8 cellular contexts compared by ENCODE assay signal in the genomic region with DNA sequence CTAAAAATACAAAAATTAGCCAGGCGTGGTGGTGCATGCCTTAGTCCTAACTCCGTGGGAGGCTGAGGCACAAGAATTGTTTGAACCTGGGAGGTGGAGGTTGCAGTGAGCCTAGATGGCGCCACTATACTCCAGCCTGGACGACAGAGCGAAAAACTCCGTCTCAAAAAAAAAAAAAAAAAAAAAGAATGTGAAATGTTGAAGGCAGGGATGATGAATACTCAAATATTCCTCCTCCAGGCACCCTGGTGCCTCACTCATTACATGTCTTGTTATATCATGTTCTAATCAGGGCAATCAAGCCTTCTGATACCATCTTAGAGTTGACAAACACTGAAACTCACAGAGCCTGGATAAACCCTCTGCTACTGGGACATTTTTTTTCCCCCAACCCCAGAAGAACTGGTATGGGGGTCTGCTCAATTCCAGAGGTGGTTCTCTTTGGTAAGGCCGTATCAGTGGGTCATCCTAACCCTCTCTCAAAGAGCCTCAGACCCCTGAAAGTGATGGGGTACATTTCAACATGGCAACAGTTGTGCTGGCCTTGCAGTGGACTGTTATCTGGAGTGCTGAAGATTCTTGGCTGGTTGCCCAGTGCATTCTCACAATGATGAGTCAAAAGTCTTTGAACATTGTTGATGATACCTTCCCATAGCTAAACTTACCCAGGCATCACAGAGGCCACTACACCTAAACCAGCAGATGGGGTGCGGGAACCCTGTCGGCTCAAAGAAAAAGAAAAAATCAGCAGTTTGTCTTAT. TPM values are rescaled to one million over a fixed set of nuclear protein-coding genes. Genes with fewer than 3 reads are reported as not detected.
A peak's percentile ranks its signal among the peaks of the same experiment; 100 is the strongest.
DNase-seq lines count a peak whose midpoint lies in the region; ATAC-seq lines count a peak whose summit lies in the region.

No MANE protein-coding gene starts in this region.

- H4K91ac ChIP-seq in trophoblast cell (ENCODE audit: low read depth, low read length) (no peak overlapping the region), neuronal stem cell (ENCODE audit: low read depth, low read length, poor library complexity) (no peak overlapping the region)

- H3K27ac ChIP-seq in trophoblast cell (ENCODE audit: low read depth, low read length) (no peak overlapping the region), neuronal stem cell (replicated peaks; ENCODE audit: low read length) (no peak overlapping the region)

- no CpG with 5 or more reads among the region's 9 CpGs for WGBS in trophoblast cell (ENCODE audit: extremely low coverage, insufficient coverage, insufficient read length)
- WGBS in neuronal stem cell (ENCODE audit: extremely low coverage in 2 of 2, insufficient read length in 2 of 2, insufficient replicate concordance in 1 of 2), 2 donors: no CpG with 5 or more reads among the region's 9 CpGs

- no peak overlapping the region for H2AFZ ChIP-seq in trophoblast cell (ENCODE audit: insufficient read depth, low read length, poor library complexity)
- H2AFZ ChIP-seq in neuronal stem cell (ENCODE audit: low read length): no peak overlapping the region

- H3K4ac ChIP-seq in trophoblast cell (ENCODE audit: low read depth, low read length): no peak overlapping the region
- H3K4ac ChIP-seq in neuronal stem cell (ENCODE audit: low read length): no peak overlapping the region

- H3K9ac ChIP-seq in trophoblast cell (ENCODE audit: low read length) (no peak overlapping the region), neuronal stem cell (ENCODE audit: low read depth, low read length, poor library complexity) (no peak overlapping the region)

- no peak overlapping the region for H4K8ac ChIP-seq in trophoblast cell (ENCODE audit: low read depth, low read length)
- H4K8ac ChIP-seq in neuronal stem cell (ENCODE audit: low read depth, low read length): no peak overlapping the region

- H3K9me3 ChIP-seq in trophoblast cell (ENCODE audit: insufficient read depth, low read depth, low read length) (no peaks in the 10 kb centered on the region), neuronal stem cell (replicated peaks in 1 of 2; ENCODE audit: control insufficient read depth in 2 of 2, insufficient read depth in 1 of 2, low read depth in 1 of 2, low read length in 2 of 2) (no peaks in the 10 kb centered on the region)

- H3K4me1 ChIP-seq in trophoblast cell (ENCODE audit: control insufficient read depth in 1 of 2, insufficient read depth in 2 of 2, low read length in 2 of 2) (no peaks in the 10 kb centered on the region), neuronal stem cell (ENCODE audit: control insufficient read depth in 2 of 2, insufficient read depth in 1 of 2, low read depth in 1 of 2, low read length in 2 of 2) (no peaks in the 10 kb centered on the region)

- H4K12ac ChIP-seq in trophoblast cell (ENCODE audit: low read depth, low read length): no peak overlapping the region

- H3K4me3 ChIP-seq in trophoblast cell (ENCODE audit: low read depth, low read length): no peak overlapping the region
- no peak overlapping the region for H3K4me3 ChIP-seq in neuronal stem cell (ENCODE audit: low read length in 2 of 2)

- DNase-seq in DMS53 (lab: John Stamatoyannopoulos, UW): peak; percentile 81
- peak; percentile 43 for DNase-seq in NCI-H460 (ENCODE audit: extremely low read depth, low read depth)
- peak; percentile 32 for DNase-seq in activated gamma-delta T cell treated with anti-CD3 and anti-CD28 coated beads, Interleukin-2, amount 50 U/mL, for 16 hours (ENCODE audit: low read depth)
- DNase-seq in trophoblast cell: peak; percentile 76 to 92
- DNase-seq in neuronal stem cell (ENCODE audit: low spot score): no peak

- no peak overlapping the region for H2BK15ac ChIP-seq in neuronal stem cell (ENCODE audit: low read length)

- H2BK5ac ChIP-seq in trophoblast cell (ENCODE audit: low read depth, low read length, poor library complexity) (no peak overlapping the region), neuronal stem cell (ENCODE audit: low read length) (no peak overlapping the region)

- no peak overlapping the region for H2AK5ac ChIP-seq in trophoblast cell (ENCODE audit: low read length)
- no peak overlapping the region for H2AK5ac ChIP-seq in neuronal stem cell (ENCODE audit: low read depth, low read length)

- H3K18ac ChIP-seq in trophoblast cell (ENCODE audit: low read length): no peak overlapping the region
- H3K18ac ChIP-seq in neuronal stem cell (ENCODE audit: low read length): no peak overlapping the region

- peak; percentile 51 for ATAC-seq in GM21529 (IDR thresholded peaks at IDR 0.05; ENCODE audit: unreplicated experiment)
- no peak for ATAC-seq in HG02763 (IDR thresholded peaks at IDR 0.05; ENCODE audit: unreplicated experiment)
- no peak for ATAC-seq in GM18873 (IDR thresholded peaks at IDR 0.05; ENCODE audit: low FRiP score, unreplicated experiment)

- no peak overlapping the region for H2BK120ac ChIP-seq in trophoblast cell (ENCODE audit: insufficient read depth, low read length, poor library complexity)
- no peak overlapping the region for H2BK120ac ChIP-seq in neuronal stem cell (ENCODE audit: low read depth, low read length)

- H3K4me2 ChIP-seq in trophoblast cell (ENCODE audit: low read length) (no peak overlapping the region), neuronal stem cell (ENCODE audit: insufficient read depth, low read length, poor library complexity, severe bottlenecking) (no peak overlapping the region)

- no peak overlapping the region for H3K23ac ChIP-seq in trophoblast cell (ENCODE audit: low read length)
- no peak overlapping the region for H3K23ac ChIP-seq in neuronal stem cell (ENCODE audit: low read depth, low read length, poor library complexity)

- H2BK12ac ChIP-seq in trophoblast cell (ENCODE audit: low read length) (no peak overlapping the region), neuronal stem cell (ENCODE audit: low read length) (no peak overlapping the region)

- H3K79me1 ChIP-seq in trophoblast cell (ENCODE audit: low read length) (peaks cover 14% of the 10 kb centered on the region), neuronal stem cell (ENCODE audit: low read depth, low read length) (no peaks in the 10 kb centered on the region)

- H3K27me3 ChIP-seq in trophoblast cell (ENCODE audit: insufficient read depth, low read length) (no peaks in the 10 kb centered on the region), neuronal stem cell (ENCODE audit: control insufficient read depth in 3 of 3, insufficient read depth in 3 of 3, low read depth in 1 of 3, low read length in 3 of 3) (peaks cover 0 to 2% (median 0%) of the 10 kb centered on the region in 3 experiments)

- no peak overlapping the region for H3K14ac ChIP-seq in trophoblast cell (ENCODE audit: low read length)
- no peak overlapping the region for H3K14ac ChIP-seq in neuronal stem cell (ENCODE audit: low read length)

- H3K79me2 ChIP-seq in trophoblast cell (ENCODE audit: control insufficient read depth, insufficient read depth, low read length, poor library complexity): peaks cover 12% of the 10 kb centered on the region

- H3K36me3 ChIP-seq in trophoblast cell (ENCODE audit: control insufficient read depth in 1 of 2, insufficient read depth in 2 of 2, low read length in 2 of 2) (no peaks in the 10 kb centered on the region), neuronal stem cell (replicated peaks in 1 of 2; ENCODE audit: control insufficient read depth in 2 of 2, insufficient read depth in 2 of 2, low read length in 2 of 2) (no peaks in the 10 kb centered on the region)

RNA-seq across cellular contexts. Expression of gene SH3KBP1, which starts 2.4 kb away (rescaled TPM):
- 83.9 and 102 TPM in 2 replicates for total RNA-seq in NCI-H460 (2014; rRNA removed; shearing (Covaris generic))
- polyA plus RNA-seq in NCI-H460 (2014; cell fraction: nucleus; rRNA removed): 23.8 and 30.8 TPM in 2 replicates
- 115 and 120 TPM in 2 replicates for polyA plus RNA-seq in trophoblast cell (2013)
- polyA plus RNA-seq in neuronal stem cell (2013, experiment 1 of 2): 8.9 TPM
- polyA plus RNA-seq in neuronal stem cell (2013, experiment 2 of 2): 9.6 TPM
